9 cellular contexts compared by ENCODE assay signal in genomic region chr1:158527190-158527815, GRCh38. TPM values are rescaled to one million over a fixed set of nuclear protein-coding genes. Genes with fewer than 3 reads are reported as not detected.
A peak's percentile ranks its signal among the peaks of the same experiment; 100 is the strongest.
DNase-seq lines count a peak whose midpoint lies in the region; ATAC-seq and TF ChIP-seq lines count a peak whose summit lies in the region.
"Had no signal": no experiment of that assay in that cellular context is flagged by ENCODE, and none has a peak within 500 bp of the region (broad histone marks: within the 10 kb centered on the region; RNA-seq: fewer than 3 reads in every experiment).

No MANE protein-coding gene starts in this region.

- H3K4me1 Mint-ChIP-seq in activated B cell treated with CpG ODN at 0.5 μM for 24 hours: no peaks in the 10 kb centered on the region
- H3K4me1 Mint-ChIP-seq: activated naive CD8-positive, alpha-beta T cell treated with anti-CD3 and anti-CD28 coated beads for 36 hours had no signal

- H3K27ac Mint-ChIP-seq in activated B cell treated with CpG ODN at 0.5 μM for 24 hours: no peak overlapping the region
- H3K27ac Mint-ChIP-seq: activated naive CD8-positive, alpha-beta T cell treated with anti-CD3 and anti-CD28 coated beads for 36 hours had no signal

- no peaks in the 10 kb centered on the region for H3K9me3 Mint-ChIP-seq in activated B cell treated with CpG ODN at 0.5 μM for 24 hours

- H3K36me3 Mint-ChIP-seq in activated B cell treated with CpG ODN at 0.5 μM for 24 hours (ENCODE audit: low read depth): no peaks in the 10 kb centered on the region
- H3K36me3 Mint-ChIP-seq: activated naive CD8-positive, alpha-beta T cell treated with anti-CD3 and anti-CD28 coated beads for 36 hours had no signal

- H3K4me3 Mint-ChIP-seq in activated B cell treated with CpG ODN at 0.5 μM for 24 hours: no peak overlapping the region
- H3K4me3 Mint-ChIP-seq: activated naive CD8-positive, alpha-beta T cell treated with anti-CD3 and anti-CD28 coated beads for 36 hours had no signal

- H3K27me3 Mint-ChIP-seq in activated B cell treated with CpG ODN at 0.5 μM for 24 hours: peaks cover 34% of the 10 kb centered on the region

- peak; percentile 57 for TF ChIP-seq CTCF in GM10266 (IDR thresholded peaks at IDR 0.05; ENCODE audit: control insufficient read depth, insufficient read depth, low read depth, missing control alignments)
- TF ChIP-seq CTCF in LNCAP (IDR thresholded peaks at IDR 0.05): peak; percentile 55
- no peak for TF ChIP-seq CTCF in activated B cell treated with CpG ODN at 0.5 μM for 24 hours (IDR thresholded peaks at IDR 0.05)

- CTCF ChIA-PET in activated B cell treated with CpG ODN at 0.5 μM for 24 hours (lab: Charles Lee): interaction anchor here (0.8 to 2.1 kb wide), 6 partner anchors 99 to 409 kb away, joined by 3 to 18 read pairs (median 3); no protein-coding TSS in a partner anchor

- ATAC-seq in activated B cell treated with CpG ODN at 0.5 μM for 24 hours (ENCODE audit: low read depth): peak; percentile 34
- no peak for ATAC-seq in GM19328 (IDR thresholded peaks at IDR 0.05; ENCODE audit: unreplicated experiment)

- intact Hi-C loops in activated B cell treated with CpG ODN at 0.5 μM for 24 hours (cut with micrococcal nuclease): loop anchor here (1.0 to 5.0 kb wide), 3 partner anchors 323 to 535 kb away; a partner anchor contains a TSS

- POLR2A ChIA-PET in activated B cell treated with CpG ODN at 0.5 μM for 24 hours (lab: Charles Lee): no interaction called here

- no peak for DNase-seq in GM10266 (ENCODE audit: extremely low spot score)
- DNase-seq in activated B cell treated with CpG ODN at 0.5 μM for 24 hours: no peak
- peak; percentile 8 for DNase-seq in myocyte (ENCODE audit: low read depth)
- DNase-seq in NCI-H446 (lab: John Stamatoyannopoulos, UW): no peak
- DNase-seq in stimulated activated CD4-positive, alpha-beta T cell treated with anti-CD3 and anti-CD28 coated beads, Interleukin-2, amount 100 ng/mL, for 48 hours: no peak
- DNase-seq: activated naive CD8-positive, alpha-beta T cell treated with anti-CD3 and anti-CD28 coated beads for 36 hours; occipital lobe had no signal

RNA-seq across cellular contexts. Expression of gene OR6Y1, which starts 26.9 kb away (rescaled TPM):
- not detected in 2 replicates for total RNA-seq in activated B cell treated with CpG ODN at 0.5 μM for 24 hours
- total RNA-seq in myocyte: not detected in 2 replicates
- not detected for polyA plus RNA-seq in myocyte (2012)
- total RNA-seq: activated naive CD8-positive, alpha-beta T cell treated with anti-CD3 and anti-CD28 coated beads for 36 hours; occipital lobe had no signal

RNA-seq across cellular contexts. Expression of gene OR6P1, which starts 43.1 kb away (rescaled TPM):
- total RNA-seq in activated B cell treated with CpG ODN at 0.5 μM for 24 hours: not detected in 2 replicates
- total RNA-seq in myocyte: not detected in 2 replicates
- not detected for polyA plus RNA-seq in myocyte (2012)
- total RNA-seq: activated naive CD8-positive, alpha-beta T cell treated with anti-CD3 and anti-CD28 coated beads for 36 hours; occipital lobe had no signal

RNA-seq across cellular contexts. Expression of gene OR10X1, which starts 52.4 kb away (rescaled TPM):
- not detected in 2 replicates for total RNA-seq in activated B cell treated with CpG ODN at 0.5 μM for 24 hours
- not detected in 2 replicates for total RNA-seq in myocyte
- not detected for polyA plus RNA-seq in myocyte (2012)
- total RNA-seq: activated naive CD8-positive, alpha-beta T cell treated with anti-CD3 and anti-CD28 coated beads for 36 hours; occipital lobe had no signal

RNA-seq across cellular contexts. Expression of gene OR10R2, which starts 55.3 kb away (rescaled TPM):
- total RNA-seq in activated B cell treated with CpG ODN at 0.5 μM for 24 hours (not detected in 2 replicates), myocyte (not detected in 2 replicates)
- polyA plus RNA-seq in myocyte (2012): not detected
- total RNA-seq: activated naive CD8-positive, alpha-beta T cell treated with anti-CD3 and anti-CD28 coated beads for 36 hours; occipital lobe had no signal
